Comparison of ENCODE assay signal across 1 cellular context in genomic region chr19:38722947-38723605, GRCh38.
TF ChIP-seq lines count a peak whose summit lies in the region.

No MANE protein-coding gene starts in this region.

TF ChIP-seq in HEK293, 187 proteins besides CTCF, POLR2A, EP300 and RAD21 (continued from another document):
- TF ChIP-seq PRDM2 (tag by site-specific recombination; IDR thresholded peaks at IDR 0.05; ENCODE audit: borderline replicate concordance) = no peak
- TF ChIP-seq FEZF1 (tag by site-specific recombination; IDR thresholded peaks at IDR 0.05) = no peak
- no peak for TF ChIP-seq KLF16 (tag by site-specific recombination; IDR thresholded peaks at IDR 0.05)
- TF ChIP-seq ZNF768 (tag by site-specific recombination; IDR thresholded peaks at IDR 0.05) = peak; percentile 99
- TF ChIP-seq ZNF664 (tag by site-specific recombination; IDR thresholded peaks at IDR 0.05) = peak; percentile 90
- TF ChIP-seq ZNF18 (tag by site-specific recombination; IDR thresholded peaks at IDR 0.05) = no peak
- no peak for TF ChIP-seq ZNF433 (tag by site-specific recombination; IDR thresholded peaks at IDR 0.05; ENCODE audit: low read depth)
- TF ChIP-seq ZBTB7A (tag by site-specific recombination; IDR thresholded peaks at IDR 0.05; ENCODE audit: low read depth) = peak; percentile 32; the same call in 1 of the 2 replicates
- TF ChIP-seq ZSCAN16 (tag by site-specific recombination; IDR thresholded peaks at IDR 0.05) = no peak
- no peak for TF ChIP-seq ZBTB20 (tag by site-specific recombination; IDR thresholded peaks at IDR 0.05)
- no peak for TF ChIP-seq ZNF561 (tag by site-specific recombination; IDR thresholded peaks at IDR 0.05; ENCODE audit: borderline replicate concordance)
- TF ChIP-seq ZNF221 (tag by site-specific recombination; IDR thresholded peaks at IDR 0.05; ENCODE audit: borderline replicate concordance) = no peak
- TF ChIP-seq KLF8 (tag by site-specific recombination; IDR thresholded peaks at IDR 0.05) = peak; percentile 39; the same call in 1 of the 2 replicates
- no peak for TF ChIP-seq ZNF146 (tag by site-specific recombination; IDR thresholded peaks at IDR 0.05)
